ENCODE assay signal across 10 cellular contexts in the genomic region with DNA sequence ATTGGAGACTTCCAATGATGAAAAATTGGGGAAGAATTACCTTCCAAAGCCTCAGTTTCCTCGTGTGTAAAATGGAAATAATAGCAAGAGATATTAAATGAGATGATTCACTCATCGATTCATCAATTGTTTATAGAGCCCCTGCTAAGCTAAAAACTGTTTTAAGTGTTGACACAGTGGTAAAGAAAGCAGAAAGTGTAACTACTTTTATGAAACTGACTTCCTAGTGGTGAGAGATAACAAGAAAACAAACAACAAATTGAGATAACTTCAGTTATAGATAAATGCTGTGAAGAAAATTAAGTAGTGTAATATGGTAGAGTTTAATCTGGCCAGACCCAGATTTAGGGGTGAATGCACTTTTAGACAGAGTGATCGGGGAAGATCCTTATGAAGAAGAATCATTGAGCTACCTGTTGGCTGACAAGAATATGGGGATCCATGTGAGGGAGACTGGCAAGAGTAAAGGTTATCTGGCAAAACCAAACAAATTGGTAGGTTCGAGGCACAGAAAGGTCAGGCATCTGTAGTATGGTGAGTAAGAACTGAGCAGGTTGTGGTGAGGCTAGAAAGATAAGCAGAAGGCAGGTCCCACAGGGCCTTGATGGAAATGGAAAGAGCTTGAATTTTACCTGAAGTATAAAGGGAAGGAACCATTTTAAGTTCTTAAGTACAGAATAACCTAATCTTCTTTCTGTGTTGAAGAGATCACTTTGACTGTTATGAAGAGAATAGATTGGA. TPM values are rescaled to one million over a fixed set of nuclear protein-coding genes. Genes with fewer than 3 reads are reported as not detected.
DNase-seq lines count a peak whose midpoint lies in the region; ATAC-seq and TF ChIP-seq lines count a peak whose summit lies in the region.
"Had no signal": no experiment of that assay in that cellular context is flagged by ENCODE, and none has a peak within 500 bp of the region (broad histone marks: within the 10 kb centered on the region; RNA-seq: fewer than 3 reads in every experiment).

No MANE protein-coding gene starts in this region.

- TF ChIP-seq CTCF in activated CD8-positive, alpha-beta T cell treated with anti-CD3 and anti-CD28 coated beads for 36 hours (IDR thresholded peaks at IDR 0.05), result no peak
- no peak for TF ChIP-seq CTCF in transverse colon (IDR thresholded peaks at IDR 0.05)
- no peak for TF ChIP-seq CTCF in hepatocyte (IDR thresholded peaks at IDR 0.05; ENCODE audit: poor library complexity)

- H3K9me2 ChIP-seq in hepatocyte (replicated peaks; ENCODE audit: insufficient read depth), result no peaks in the 10 kb centered on the region

- DNase-seq in stimulated activated CD4-positive, alpha-beta T cell treated with anti-CD3 and anti-CD28 coated beads, Interleukin-2, amount 100 ng/mL, for 24 hours, result peak; percentile 31 to 35
- DNase-seq in stimulated activated CD4-positive, alpha-beta T cell treated with anti-CD3 and anti-CD28 coated beads, Interleukin-12 subunit alpha, Interleukin-12 subunit beta, amount 100 ng/mL, for 4 hours, result no peak
- peak; percentile 67 for DNase-seq in activated CD8-positive, alpha-beta T cell treated with anti-CD3 and anti-CD28 coated beads for 36 hours
- no peak for DNase-seq in transverse colon
- no peak for DNase-seq in hepatocyte (ENCODE audit: low spot score)
- DNase-seq in mesenteric fat pad (ENCODE audit: low spot score), result no peak
- DNase-seq: H9, NCI-H510A had no signal

- no peak overlapping the region for H2AFZ ChIP-seq in hepatocyte

- 87% methylated on average over 4 of the region's 4 CpGs for WGBS in thymus
- 65 to 82% methylated on average over 3 to 4 of the region's 4 CpGs for WGBS in transverse colon (ENCODE audit: low coverage in 1 of 2), 2 donors
- WGBS in hepatocyte (ENCODE audit: low lambda C conversion rate, missing lambda C conversion rate), result 80% methylated on average over 4 of the region's 4 CpGs

- no peak overlapping the region for H3K4me2 ChIP-seq in hepatocyte

- ATAC-seq in HG03159 (IDR thresholded peaks at IDR 0.05; ENCODE audit: unreplicated experiment), result peak; percentile 60
- ATAC-seq in activated CD8-positive, alpha-beta T cell treated with anti-CD3 and anti-CD28 coated beads for 36 hours, result peak; percentile 76

- H3K4me1 Mint-ChIP-seq in activated CD8-positive, alpha-beta T cell treated with anti-CD3 and anti-CD28 coated beads for 36 hours (ENCODE audit: low read depth), result peaks cover 70% of the 10 kb centered on the region

- H3K9me3 ChIP-seq in thymus (ENCODE audit: control insufficient read depth) (no peaks in the 10 kb centered on the region), transverse colon (no peaks in the 10 kb centered on the region), hepatocyte (ENCODE audit: low read depth) (no peaks in the 10 kb centered on the region)

- H3K4me1 ChIP-seq in thymus (ENCODE audit: control insufficient read depth, insufficient read depth, low read length), result peaks cover 19% of the 10 kb centered on the region
- no peaks in the 10 kb centered on the region for H3K4me1 ChIP-seq in transverse colon
- no peaks in the 10 kb centered on the region for H3K4me1 ChIP-seq in hepatocyte (ENCODE audit: insufficient read depth)

- peak overlapping the region; percentile 97 for H3K27ac Mint-ChIP-seq in activated CD8-positive, alpha-beta T cell treated with anti-CD3 and anti-CD28 coated beads for 36 hours
- H3K27ac Mint-ChIP-seq: H9 had no signal

- POLR2A ChIA-PET in activated CD8-positive, alpha-beta T cell treated with anti-CD3 and anti-CD28 coated beads for 36 hours (lab: Charles Lee), result interaction anchor here (0.7 to 6.2 kb wide), 18 partner anchors 9 to 714 kb away, joined by 3 to 98 read pairs (median 4); a partner anchor contains a TSS

- CTCF ChIA-PET in activated CD8-positive, alpha-beta T cell treated with anti-CD3 and anti-CD28 coated beads for 36 hours (lab: Charles Lee), result interaction anchor here (0.7 to 4.1 kb wide), 10 partner anchors 10 to 129 kb away, joined by 3 to 27 read pairs (median 4); a partner anchor contains a TSS

- H3K27me3 Mint-ChIP-seq in activated CD8-positive, alpha-beta T cell treated with anti-CD3 and anti-CD28 coated beads for 36 hours, result no peaks in the 10 kb centered on the region

- H3K4me3 ChIP-seq in thymus (ENCODE audit: low read length) (peak overlapping the region; percentile 11), transverse colon (no peak overlapping the region), hepatocyte (no peak overlapping the region)

- in situ Hi-C loops in transverse colon (cut with MboI; ENCODE audit: low pct_ligation_motif_present in 1 of 4, low pct_unique_long_range_greater_than_20kb in 1 of 4, low sequenced_read_pairs in 3 of 4), result no loop called here

- H3K27ac ChIP-seq in thymus (ENCODE audit: low read depth), result peak overlapping the region; percentile 68
- H3K27ac ChIP-seq in transverse colon, result peak overlapping the region in 2 of 4 donors; percentile 8 to 36
- no peak overlapping the region for H3K27ac ChIP-seq in hepatocyte

- no peaks in the 10 kb centered on the region for H3K36me3 ChIP-seq in thymus (ENCODE audit: control insufficient read depth, insufficient read depth)
- no peaks in the 10 kb centered on the region for H3K36me3 ChIP-seq in transverse colon
- no peaks in the 10 kb centered on the region for H3K36me3 ChIP-seq in hepatocyte (replicated peaks; ENCODE audit: insufficient read depth, low read depth)

- H4K20me1 ChIP-seq in hepatocyte (ENCODE audit: insufficient read depth, poor library complexity, severe bottlenecking), result no peaks in the 10 kb centered on the region

- no peak for TF ChIP-seq EP300 in transverse colon (IDR thresholded peaks at IDR 0.05; ENCODE audit: low read depth)

- no peaks in the 10 kb centered on the region for H3K79me2 ChIP-seq in hepatocyte

- intact Hi-C loops in activated CD8-positive, alpha-beta T cell treated with anti-CD3 and anti-CD28 coated beads for 36 hours (cut with micrococcal nuclease), result loop anchor here (2.0 to 5.0 kb wide), 2 partner anchors 33 to 127 kb away; no protein-coding TSS in a partner anchor
- intact Hi-C loops in transverse colon (cut with DNase I; ENCODE audit: low total_unique reads), result no loop called here

- no peaks in the 10 kb centered on the region for H3K9me3 Mint-ChIP-seq in activated CD8-positive, alpha-beta T cell treated with anti-CD3 and anti-CD28 coated beads for 36 hours

- no peak for TF ChIP-seq POLR2A in transverse colon (IDR thresholded peaks at IDR 0.05)

- no peaks in the 10 kb centered on the region for H3K27me3 ChIP-seq in thymus (ENCODE audit: control insufficient read depth, insufficient read depth)
- H3K27me3 ChIP-seq in transverse colon, result no peaks in the 10 kb centered on the region
- no peaks in the 10 kb centered on the region for H3K27me3 ChIP-seq in hepatocyte

- H3K4me3 Mint-ChIP-seq in activated CD8-positive, alpha-beta T cell treated with anti-CD3 and anti-CD28 coated beads for 36 hours, result peak overlapping the region; percentile 86
- H3K4me3 Mint-ChIP-seq: H9 had no signal

- peaks cover 75% of the 10 kb centered on the region for H3K36me3 Mint-ChIP-seq in activated CD8-positive, alpha-beta T cell treated with anti-CD3 and anti-CD28 coated beads for 36 hours (ENCODE audit: low read depth)

RNA-seq across cellular contexts. Expression of a gene that starts 10.9 kb away (rescaled TPM):
- 100 to 1,000 TPM; 475 to 499 TPM for total RNA-seq in activated CD8-positive, alpha-beta T cell treated with anti-CD3 and anti-CD28 coated beads for 36 hours
- polyA plus RNA-seq in thymus (130 TPM), hepatocyte (0.11 TPM in 1 of 2 replicates, not detected in the other)
- total RNA-seq in transverse colon (10 to 100 TPM in 3 of 4 donors, 1 to 10 TPM in 1; 6.4 to 50.7 (median 25.6) TPM), hepatocyte (0.44 and 0.87 TPM in 2 replicates), mesenteric fat pad (65.8 TPM)
- total RNA-seq: H9 had no signal

Comparison
In these comparisons a context has a peak if more than half of its experiments do, and no peak if none do; other contexts are left out.
1. DNase-seq: peak in stimulated activated CD4-positive, alpha-beta T cell treated with anti-CD3 and anti-CD28 coated beads, Interleukin-2, amount 100 ng/mL, for 24 hours (2 of 2) and activated CD8-positive, alpha-beta T cell treated with anti-CD3 and anti-CD28 coated beads for 36 hours (single experiment); none in stimulated activated CD4-positive, alpha-beta T cell treated with anti-CD3 and anti-CD28 coated beads, Interleukin-12 subunit alpha, Interleukin-12 subunit beta, amount 100 ng/mL, for 4 hours (single experiment), transverse colon (single experiment), hepatocyte (single experiment) and mesenteric fat pad (single experiment).